In the genomic region with DNA sequence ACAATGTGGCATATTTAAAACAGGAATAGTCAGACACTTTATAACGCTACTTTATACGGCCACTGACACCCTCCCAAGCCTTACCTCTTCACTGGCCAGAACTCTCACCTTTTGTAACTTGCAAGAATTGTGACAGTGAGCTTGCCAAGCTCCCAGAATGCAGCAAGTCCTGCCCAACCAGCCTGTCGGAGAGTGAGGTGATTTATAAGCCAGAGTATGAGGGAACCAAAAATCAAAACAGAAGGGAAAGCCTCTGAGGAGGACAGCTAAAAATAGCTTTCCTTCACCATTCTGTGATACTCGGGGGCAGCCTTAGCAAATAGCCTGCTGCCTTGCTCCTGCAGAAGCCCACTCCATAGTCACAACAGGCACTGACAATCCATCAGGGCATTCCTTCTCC, we compare ENCODE assay signal across 17 cellular contexts.
A peak's percentile ranks its signal among the peaks of the same experiment; 100 is the strongest.
DNase-seq lines count a peak whose midpoint lies in the region; ATAC-seq and TF ChIP-seq lines count a peak whose summit lies in the region.
"Had no signal": no experiment of that assay in that cellular context is flagged by ENCODE, and none has a peak within 500 bp of the region (broad histone marks: within the 10 kb centered on the region; RNA-seq: fewer than 3 reads in every experiment).

No MANE protein-coding gene starts in this region.

- H3K4me1 ChIP-seq in gastroesophageal sphincter (peaks cover 0 to 25% (median 4%) of the 10 kb centered on the region in 3 donors), parathyroid adenoma (no peaks in the 10 kb centered on the region), uterus (peaks cover 0 to 4% of the 10 kb centered on the region in 2 donors)

- TF ChIP-seq CTCF in VCaP (conservative IDR thresholded peaks at IDR 0.05) (no peak), gastroesophageal sphincter (IDR thresholded peaks at IDR 0.05) (no peak), parathyroid adenoma (IDR thresholded peaks at IDR 0.05) (no peak), uterus (IDR thresholded peaks at IDR 0.05) (no peak)

- H3K27me3 ChIP-seq in gastroesophageal sphincter = no peaks in the 10 kb centered on the region
- H3K27me3 ChIP-seq in parathyroid adenoma (ENCODE audit: control insufficient read depth, insufficient read depth, low read length) = no peaks in the 10 kb centered on the region
- no peaks in the 10 kb centered on the region for H3K27me3 ChIP-seq in uterus

- DNase-seq in uterus (peak; percentile 33 to 54), putamen (ENCODE audit: low spot score) (no peak)
- DNase-seq: AML-193; Calu3; CD4-positive, alpha-beta T cell; NCI-H1105 treated with DMSO at 0.1 percent for 48 hours; NCI-H187; NCI-H2171; NCI-H446 treated with DMSO at 0.1 percent for 48 hours; NCI-H748 treated with DMSO at 0.1 percent for 48 hours; PC-9 had no signal

- H3K9me3 ChIP-seq in gastroesophageal sphincter (no peaks in the 10 kb centered on the region), parathyroid adenoma (ENCODE audit: control insufficient read depth, low read length) (no peaks in the 10 kb centered on the region), uterus (no peaks in the 10 kb centered on the region)

- H3K79me2 ChIP-seq in parathyroid adenoma = no peaks in the 10 kb centered on the region

- intact Hi-C loops in uterus (cut with DNase I; ENCODE audit: low total_unique reads) = no loop called here

- WGBS in gastroesophageal sphincter (ENCODE audit: low coverage in 1 of 2), 2 donors = 23 to 44% methylated on average over 3 to 4 of the region's 4 CpGs

- H3K4me3 ChIP-seq in gastroesophageal sphincter = no peak overlapping the region
- no peak overlapping the region for H3K4me3 ChIP-seq in parathyroid adenoma (ENCODE audit: low read depth, low read length)
- H3K4me3 ChIP-seq in uterus = no peak overlapping the region
- H3K4me3 ChIP-seq: PC-9 had no signal

- no peak for TF ChIP-seq EP300 in gastroesophageal sphincter (IDR thresholded peaks at IDR 0.05)

- H3K27ac ChIP-seq in VCaP = peak overlapping the region; percentile 61
- H3K27ac ChIP-seq in gastroesophageal sphincter = peak overlapping the region in 3 of 4 donors; percentile 51 to 63 (median 52)
- no peak overlapping the region for H3K27ac ChIP-seq in parathyroid adenoma
- H3K27ac ChIP-seq in uterus = peak overlapping the region; percentile 55 to 89
- H3K27ac ChIP-seq: PC-9 had no signal

- H3K9ac ChIP-seq in parathyroid adenoma = no peak overlapping the region

- peak; percentile 77 for ATAC-seq in gastroesophageal sphincter
- no peak for ATAC-seq in GM21619 (IDR thresholded peaks at IDR 0.05; ENCODE audit: unreplicated experiment)
- ATAC-seq in HG03039 (IDR thresholded peaks at IDR 0.05; ENCODE audit: unreplicated experiment) = no peak
- ATAC-seq: Right ventricle myocardium inferior had no signal

- H3K36me3 ChIP-seq in gastroesophageal sphincter = no peaks in the 10 kb centered on the region
- no peaks in the 10 kb centered on the region for H3K36me3 ChIP-seq in parathyroid adenoma (ENCODE audit: control insufficient read depth, insufficient read depth, low read length)
- H3K36me3 ChIP-seq in uterus = no peaks in the 10 kb centered on the region

- no peak for TF ChIP-seq POLR2A in gastroesophageal sphincter (IDR thresholded peaks at IDR 0.05)
- TF ChIP-seq POLR2A in uterus (IDR thresholded peaks at IDR 0.05) = no peak

- no peak overlapping the region for H3K4me2 ChIP-seq in parathyroid adenoma (ENCODE audit: low read length)
- H3K4me2 ChIP-seq: PC-9 had no signal

- peak overlapping the region; percentile 34 for H2AFZ ChIP-seq in parathyroid adenoma
- H2AFZ ChIP-seq: PC-9 had no signal
